ENCODE assay signal across 1 cellular context in the genomic region with DNA sequence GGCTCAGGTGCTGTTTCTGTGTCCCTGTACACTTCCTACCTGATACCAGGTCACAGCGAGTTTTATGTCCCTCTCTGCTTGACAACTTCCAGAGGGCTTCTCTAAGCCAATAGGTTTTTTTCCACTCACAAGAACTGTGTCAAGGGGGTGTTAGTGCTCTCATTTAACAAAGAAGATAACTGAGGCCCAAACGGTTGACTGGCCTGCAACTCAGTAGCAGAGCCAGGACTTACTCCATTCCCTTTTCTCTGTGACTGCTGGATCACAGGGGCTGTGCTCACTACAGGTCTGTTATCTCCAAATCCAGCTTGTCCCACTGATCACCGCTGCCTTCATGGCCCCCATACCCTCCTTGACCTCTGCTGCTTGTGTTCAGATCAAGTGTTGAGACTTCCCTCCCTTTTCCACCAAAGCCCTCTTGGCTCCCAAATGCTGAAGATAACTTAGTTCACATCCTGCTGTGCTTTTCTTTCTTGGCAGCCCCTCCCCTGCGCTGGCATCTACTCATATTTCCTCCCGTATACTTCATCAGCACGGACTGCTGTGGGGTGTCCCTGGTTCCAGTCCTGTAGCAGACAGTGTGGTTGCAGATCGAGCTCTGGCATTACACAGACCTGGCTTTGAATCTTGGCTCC.
TF ChIP-seq lines count a peak whose summit lies in the region.

No MANE protein-coding gene starts in this region.

TF ChIP-seq in K562, 482 proteins besides CTCF, POLR2A, EP300 and RAD21 (continues in another document):
- TF ChIP-seq SMARCE1 (IDR thresholded peaks at IDR 0.05) (peak; percentile 72), HOMEZ (CRISPR knock-in tag; IDR thresholded peaks at IDR 0.05) (no peak), JUND (IDR thresholded peaks at IDR 0.05; ENCODE audit: borderline replicate concordance, low read depth, low read length) (peak; percentile 18; the same call in 1 of the 2 replicates), JUND (tag; IDR thresholded peaks at IDR 0.05; ENCODE audit: borderline replicate concordance, low read depth, low read length) (no peak), FOXM1 (IDR thresholded peaks at IDR 0.05; ENCODE audit: low read depth) (peak; percentile 34; the same call in 1 of the 2 replicates), FOXM1 (CRISPR knock-in tag; IDR thresholded peaks at IDR 0.05; ENCODE audit: low read depth) (no peak), NRF1 (conservative IDR thresholded peaks at IDR 0.05 in 1 of 2, IDR thresholded peaks at IDR 0.05 in 1 of 2) (peak; percentile 33 to 44; a peak in 2 of 4 replicates), PHB2 (IDR thresholded peaks at IDR 0.05; ENCODE audit: low read depth) (peak; percentile 45; the same call in 1 of the 2 replicates), RBM25 (IDR thresholded peaks at IDR 0.05; ENCODE audit: low read depth, low read length, severe bottlenecking) (peak; percentile 34), HDAC2 (IDR thresholded peaks at IDR 0.05) (peak; percentile 73), CBFA2T2 (conservative IDR thresholded peaks at IDR 0.05) (peak; percentile 86), EGR1 (conservative IDR thresholded peaks at IDR 0.05) (no peak), SMARCA5 (IDR thresholded peaks at IDR 0.05) (peak; percentile 62; the same call in 1 of the 2 replicates), TRIM24 (IDR thresholded peaks at IDR 0.05) (peak; percentile 49 to 51; a peak in 3 of 4 replicates), DMBX1 (CRISPR knock-in tag; IDR thresholded peaks at IDR 0.05; ENCODE audit: borderline replicate concordance) (peak; percentile 58; the same call in 1 of the 2 replicates), RBM22 (IDR thresholded peaks at IDR 0.05; ENCODE audit: low read depth, low read length, poor library complexity, severe bottlenecking) (no peak), FOXK2 (conservative IDR thresholded peaks at IDR 0.05 in 1 of 2, IDR thresholded peaks at IDR 0.05 in 1 of 2; ENCODE audit: low read depth in 2 of 2) (peak; percentile 25 to 66; a peak in 1 of 4 replicates), YY1 (IDR thresholded peaks at IDR 0.05; ENCODE audit: borderline replicate concordance in 1 of 3, control insufficient read depth in 1 of 3, extremely low read depth in 1 of 3, insufficient read depth in 3 of 3, insufficient read length in 1 of 3, insufficient replicate concordance in 2 of 3, low read depth in 1 of 3, low read length in 2 of 3) (peak in 1 of 3 experiments; percentile 51), TEAD4 (IDR thresholded peaks at IDR 0.05; ENCODE audit: low read length) (peak; percentile 71), TEAD4 (CRISPR knock-in tag; IDR thresholded peaks at IDR 0.05; ENCODE audit: borderline replicate concordance) (no peak), ADNP (tag; IDR thresholded peaks at IDR 0.05) (no peak), LEF1 (IDR thresholded peaks at IDR 0.05) (peak; percentile 39; the same call in 1 of the 2 replicates), HMBOX1 (IDR thresholded peaks at IDR 0.05) (peak; percentile 80; the same call in 1 of the 2 replicates), CTBP1 (IDR thresholded peaks at IDR 0.05; ENCODE audit: borderline replicate concordance) (peak; percentile 68; the same call in 1 of the 2 replicates), CREB1 (IDR thresholded peaks at IDR 0.05) (0 out of 2 replicates have a peak, but pooled peaks have one; percentile 11), CREB1 (CRISPR knock-in tag; IDR thresholded peaks at IDR 0.05) (no peak), ESRRA (IDR thresholded peaks at IDR 0.05; ENCODE audit: borderline replicate concordance, low read depth) (peak; percentile 51; the same call in 1 of the 2 replicates), ZFX (CRISPR knock-in tag; IDR thresholded peaks at IDR 0.05) (0 out of 2 replicates have a peak, but pooled peaks have one; percentile 13), MLLT1 (IDR thresholded peaks at IDR 0.05) (peak in 1 of 2 experiments; percentile 36; a peak in 1 of 4 replicates), SRF (CRISPR knock-in tag; IDR thresholded peaks at IDR 0.05) (0 out of 4 replicates have a peak, but pooled peaks of 1 of the 2 experiments have one; percentile 24), ZBTB7A (IDR thresholded peaks at IDR 0.05; ENCODE audit: borderline replicate concordance, control insufficient read depth, low read depth, low read length) (peak; percentile 77; the same call in 1 of the 2 replicates), NBN (IDR thresholded peaks at IDR 0.05; ENCODE audit: low read depth) (peak; percentile 61; the same call in 1 of the 2 replicates), EHMT2 (IDR thresholded peaks at IDR 0.05) (peak; percentile 52; the same call in 1 of the 2 replicates), ARID1B (IDR thresholded peaks at IDR 0.05) (peak; percentile 91), SPI1 (IDR thresholded peaks at IDR 0.05; ENCODE audit: borderline replicate concordance, low read depth, low read length) (0 out of 2 replicates have a peak, but pooled peaks have one; percentile 17), RCOR1 (IDR thresholded peaks at IDR 0.05; ENCODE audit: borderline replicate concordance in 1 of 2, low read depth in 2 of 2, low read length in 2 of 2) (peak in 1 of 2 experiments; percentile 46; a peak in 1 of 4 replicates), RAD51 (IDR thresholded peaks at IDR 0.05; ENCODE audit: borderline replicate concordance, low read depth) (no peak), HNRNPLL (IDR thresholded peaks at IDR 0.05; ENCODE audit: low read depth, low read length, poor library complexity, severe bottlenecking) (peak; percentile 54), DPF2 (IDR thresholded peaks at IDR 0.05) (peak; percentile 85), GATA2 (CRISPR knock-in tag; IDR thresholded peaks at IDR 0.05) (peak; percentile 89), CREBBP (IDR thresholded peaks at IDR 0.05; ENCODE audit: low read depth, low read length) (no peak), E2F6 (IDR thresholded peaks at IDR 0.05; ENCODE audit: borderline replicate concordance in 1 of 2, extremely low read depth in 1 of 2, insufficient read depth in 1 of 2, insufficient read length in 1 of 2, low read depth in 1 of 2, low read length in 1 of 2, poor library complexity in 1 of 2, severe bottlenecking in 1 of 2) (peak; percentile 29 to 46), HDAC1 (IDR thresholded peaks at IDR 0.05) (peak; percentile 25 to 75; a peak in 2 of 4 replicates), SMARCA4 (IDR thresholded peaks at IDR 0.05) (peak; percentile 74), BCOR (IDR thresholded peaks at IDR 0.05) (peak; percentile 49), MAZ (CRISPR knock-in tag; conservative IDR thresholded peaks at IDR 0.05 in 1 of 2, IDR thresholded peaks at IDR 0.05 in 1 of 2) (peak; percentile 17 to 55; a peak in 2 of 4 replicates), STAT5A (IDR thresholded peaks at IDR 0.05; ENCODE audit: borderline replicate concordance, low read length) (peak; percentile 53; the same call in 1 of the 2 replicates), HNRNPUL1 (IDR thresholded peaks at IDR 0.05; ENCODE audit: low read length) (no peak), KDM1A (IDR thresholded peaks at IDR 0.05) (peak; percentile 81 to 86), CCNT2 (IDR thresholded peaks at IDR 0.05; ENCODE audit: borderline replicate concordance, extremely low read depth, insufficient read length, low read depth, low read length) (peak; percentile 17), CBFA2T3 (IDR thresholded peaks at IDR 0.05) (peak; percentile 94), ELF4 (CRISPR knock-in tag; IDR thresholded peaks at IDR 0.05) (peak; percentile 33; the same call in 1 of the 2 replicates), SRSF3 (IDR thresholded peaks at IDR 0.05; ENCODE audit: insufficient read depth, low read length) (no peak), POLR2AphosphoS5 (IDR thresholded peaks at IDR 0.05; ENCODE audit: control insufficient read depth, insufficient read depth, low read depth, low read length) (peak; percentile 66; the same call in 1 of the 2 replicates), ZNF592 (IDR thresholded peaks at IDR 0.05) (peak; percentile 18; the same call in 1 of the 2 replicates), CREB3L1 (IDR thresholded peaks at IDR 0.05; ENCODE audit: borderline replicate concordance, low read depth) (no peak), ZNF76 (CRISPR knock-in tag; IDR thresholded peaks at IDR 0.05; ENCODE audit: borderline replicate concordance) (no peak), SMAD4 (CRISPR knock-in tag; conservative IDR thresholded peaks at IDR 0.05) (peak; percentile 59), TCF3 (CRISPR knock-in tag; IDR thresholded peaks at IDR 0.05) (peak; percentile 88), CXXC5 (CRISPR knock-in tag; IDR thresholded peaks at IDR 0.05) (peak; percentile 51)
